Comparison of ENCODE assay signal across 20 cellular contexts in the genomic region with DNA sequence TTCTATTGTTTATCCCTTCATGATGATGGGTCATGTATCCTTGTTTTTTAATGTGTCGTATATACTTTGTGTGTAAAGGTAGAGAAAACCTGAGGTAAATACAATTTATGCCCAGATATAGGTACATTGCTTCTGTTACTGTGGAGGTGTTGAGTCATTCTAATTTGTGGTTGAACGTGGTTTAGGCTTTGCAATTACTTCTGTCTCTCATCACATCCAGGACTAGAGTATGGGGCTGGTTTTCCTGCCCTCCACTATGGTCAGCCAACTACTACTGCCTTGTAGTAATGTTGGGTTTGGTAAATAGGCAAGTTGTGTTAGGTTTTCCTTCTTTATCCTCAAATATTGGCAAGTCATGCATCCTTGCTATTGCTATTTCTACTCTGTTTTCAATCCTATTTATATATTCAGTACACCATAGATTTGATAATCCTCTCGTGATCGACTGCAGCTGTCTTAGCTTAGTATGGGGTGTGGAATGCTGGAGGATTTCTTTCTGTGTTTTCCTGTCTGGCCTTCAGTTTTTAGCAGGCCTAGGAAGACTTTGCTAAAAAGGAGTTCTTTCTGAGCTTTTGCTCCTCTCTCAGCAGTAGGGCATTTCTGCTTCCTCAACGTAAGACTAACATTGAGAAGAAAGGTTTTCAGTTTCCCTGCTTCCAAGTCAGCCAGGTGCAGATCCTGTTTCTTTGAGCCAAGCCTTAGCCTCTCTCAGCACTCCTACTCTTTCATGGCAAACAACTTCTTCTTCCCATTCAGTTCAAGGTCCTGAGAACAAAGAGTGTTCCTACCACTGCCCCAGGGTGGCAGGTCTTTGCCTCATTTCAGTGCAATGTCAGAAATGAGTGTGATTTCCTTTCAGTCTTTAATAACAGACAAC.
DNase-seq lines count a peak whose midpoint lies in the region; ATAC-seq and TF ChIP-seq lines count a peak whose summit lies in the region.
"Had no signal": no experiment of that assay in that cellular context is flagged by ENCODE, and none has a peak within 500 bp of the region (broad histone marks: within the 10 kb centered on the region; RNA-seq: fewer than 3 reads in every experiment).

No MANE protein-coding gene starts in this region.

- H3K4me3 Mint-ChIP-seq in neural progenitor cell: no peak overlapping the region
- H3K4me3 Mint-ChIP-seq: stimulated activated naive CD8-positive, alpha-beta T cell treated with anti-CD3 and anti-CD28 coated beads, Interleukin-15, amount 100 ng/mL, for 72 hours; T-cell had no signal

- no peaks in the 10 kb centered on the region for H3K79me2 ChIP-seq in neural progenitor cell (ENCODE audit: low read depth)

- H3K4me1 Mint-ChIP-seq in neural progenitor cell: peaks cover 11% of the 10 kb centered on the region
- H3K4me1 Mint-ChIP-seq: stimulated activated naive CD8-positive, alpha-beta T cell treated with anti-CD3 and anti-CD28 coated beads, Interleukin-15, amount 100 ng/mL, for 72 hours; T-cell had no signal

- ATAC-seq in HG02884 (IDR thresholded peaks at IDR 0.05; ENCODE audit: unreplicated experiment) (peak; percentile 42), GM21825 (IDR thresholded peaks at IDR 0.05; ENCODE audit: unreplicated experiment) (no peak), HG03442 (IDR thresholded peaks at IDR 0.05; ENCODE audit: unreplicated experiment) (no peak)
- ATAC-seq: stimulated activated naive CD8-positive, alpha-beta T cell treated with anti-CD3 and anti-CD28 coated beads, Interleukin-15, amount 100 ng/mL, for 72 hours; T-cell had no signal

- TF ChIP-seq CTCF in neural progenitor cell (IDR thresholded peaks at IDR 0.05): no peak

- no peak overlapping the region for H3K9ac ChIP-seq in neural progenitor cell

- no peaks in the 10 kb centered on the region for H3K27me3 Mint-ChIP-seq in neural progenitor cell (ENCODE audit: insufficient read depth, low read depth)
- H3K27me3 Mint-ChIP-seq: stimulated activated naive CD8-positive, alpha-beta T cell treated with anti-CD3 and anti-CD28 coated beads, Interleukin-15, amount 100 ng/mL, for 72 hours; T-cell had no signal

- intact Hi-C loops in posterior vena cava (cut with DNase I): no loop called here

- no peaks in the 10 kb centered on the region for H3K9me3 Mint-ChIP-seq in neural progenitor cell

- H3K27ac ChIP-seq in neural progenitor cell: no peak overlapping the region
- H3K27ac ChIP-seq: lower lobe of right lung, SJCRH30, spleen had no signal

- no peaks in the 10 kb centered on the region for H3K27me3 ChIP-seq in neural progenitor cell
- H3K27me3 ChIP-seq: SJCRH30, spleen had no signal

- DNase-seq in AG20443 (ENCODE audit: low spot score) (peak; percentile 4), dedifferentiated amniotic fluid mesenchymal stem cell (ENCODE audit: extremely low spot score) (peak; percentile 58), neural progenitor cell (ENCODE audit: low spot score) (no peak), posterior vena cava (ENCODE audit: low spot score) (no peak)
- no peak for DNase-seq in activated CD8-positive, alpha-beta memory T cell treated with anti-CD3 and anti-CD28 coated beads, Interleukin-2, amount 50 U/mL, for 4 hours
- DNase-seq: activated CD4-positive, alpha-beta T cell treated with anti-CD3 and anti-CD28 coated beads for 48 hours; activated naive CD4-positive, alpha-beta T cell treated with anti-CD3 and anti-CD28 coated beads, Interleukin-2, amount 50 U/mL, for 16 hours; foreskin melanocyte; IMR-90; lower lobe of right lung; NCI-H2107; NCI-H510A treated with DMSO at 0.1 percent for 48 hours; spleen; stimulated activated CD4-positive, alpha-beta T cell treated with anti-CD3 and anti-CD28 coated beads, Interleukin-4, amount 100 ng/mL, for 24 hours; stimulated activated naive CD8-positive, alpha-beta T cell treated with anti-CD3 and anti-CD28 coated beads, Interleukin-15, amount 100 ng/mL, for 72 hours; T-cell had no signal

- no peaks in the 10 kb centered on the region for H3K4me1 ChIP-seq in neural progenitor cell
- H3K4me1 ChIP-seq: lower lobe of right lung, SJCRH30, spleen had no signal

- H3K27ac Mint-ChIP-seq in neural progenitor cell: peak overlapping the region; percentile 44
- H3K27ac Mint-ChIP-seq: T-cell had no signal

- H4K20me1 ChIP-seq in neural progenitor cell (ENCODE audit: low read depth): no peaks in the 10 kb centered on the region

- no peaks in the 10 kb centered on the region for H3K36me3 Mint-ChIP-seq in neural progenitor cell
- H3K36me3 Mint-ChIP-seq: T-cell had no signal

- H3K36me3 ChIP-seq in neural progenitor cell: no peaks in the 10 kb centered on the region
- H3K36me3 ChIP-seq: lower lobe of right lung, SJCRH30, spleen had no signal

- no peak overlapping the region for H3K4me3 ChIP-seq in neural progenitor cell
- H3K4me3 ChIP-seq: lower lobe of right lung, SJCRH30, spleen had no signal

- no peaks in the 10 kb centered on the region for H3K9me3 ChIP-seq in neural progenitor cell (ENCODE audit: low read depth)
- H3K9me3 ChIP-seq: lower lobe of right lung, SJCRH30 had no signal

- no peaks in the 10 kb centered on the region for H3F3A ChIP-seq in neural progenitor cell (ENCODE audit: low read depth)

- no peak overlapping the region for H2AFZ ChIP-seq in neural progenitor cell (replicated peaks)

- no peak overlapping the region for H3K4me2 ChIP-seq in neural progenitor cell

Comparison
In these comparisons a context has a peak if more than half of its experiments do, and no peak if none do; other contexts are left out.
1. DNase-seq: peak in AG20443 (single experiment) and dedifferentiated amniotic fluid mesenchymal stem cell (single experiment); none in neural progenitor cell (single experiment), posterior vena cava (single experiment) and activated CD8-positive, alpha-beta memory T cell treated with anti-CD3 and anti-CD28 coated beads, Interleukin-2, amount 50 U/mL, for 4 hours (single experiment).